Comparison of ENCODE assay signal across 9 cellular contexts in genomic region chr17:74780443-74781238, GRCh38. TPM values are rescaled to one million over a fixed set of nuclear protein-coding genes. Genes with fewer than 3 reads are reported as not detected.
DNase-seq lines count a peak whose midpoint lies in the region; ATAC-seq, FAIRE-seq and TF ChIP-seq lines count a peak whose summit lies in the region.
"Had no signal": no experiment of that assay in that cellular context is flagged by ENCODE, and none has a peak within 500 bp of the region (broad histone marks: within the 10 kb centered on the region; RNA-seq: fewer than 3 reads in every experiment).

No MANE protein-coding gene starts in this region.

- DNase-seq in activated naive CD4-positive, alpha-beta T cell treated with anti-CD3 and anti-CD28 coated beads for 36 hours, result peak; percentile 62
- no peak for DNase-seq in activated naive CD4-positive, alpha-beta T cell treated with anti-CD3 and anti-CD28 coated beads, Interleukin-2, amount 50 U/mL, for 16 hours
- DNase-seq in NCI-H524 treated with DMSO at 0.1 percent for 48 hours (lab: John Stamatoyannopoulos, UW) (peak; percentile 26), bronchial epithelial cell (ENCODE audit: low read depth) (no peak)
- DNase-seq in stimulated activated CD4-positive, alpha-beta T cell treated with anti-CD3 and anti-CD28 coated beads, Interleukin-4, amount 100 ng/mL, for 1 hour, result no peak

- no peaks in the 10 kb centered on the region for H3K9me3 Mint-ChIP-seq in activated naive CD4-positive, alpha-beta T cell treated with anti-CD3 and anti-CD28 coated beads for 36 hours
- H3K9me3 Mint-ChIP-seq in nephron, result no peaks in the 10 kb centered on the region

- peak overlapping the region; percentile 69 for H3K27ac Mint-ChIP-seq in activated naive CD4-positive, alpha-beta T cell treated with anti-CD3 and anti-CD28 coated beads for 36 hours
- H3K27ac Mint-ChIP-seq in nephron, result no peak overlapping the region

- H3K36me3 ChIP-seq in bronchial epithelial cell (ENCODE audit: control insufficient read depth, insufficient read depth, low read length), result peaks cover 9% of the 10 kb centered on the region

- no peaks in the 10 kb centered on the region for H3K27me3 ChIP-seq in bronchial epithelial cell (ENCODE audit: control insufficient read depth, insufficient read depth, low read length)

- TF ChIP-seq CTCF in bronchial epithelial cell (IDR thresholded peaks at IDR 0.05; ENCODE audit: insufficient read depth, low read length, severe bottlenecking) (peak; percentile 41), nephron (IDR thresholded peaks at IDR 0.05; ENCODE audit: unreplicated experiment in 3 of 3) (peak; percentile 37 to 58 (median 41))

- H3K4me3 Mint-ChIP-seq in activated naive CD4-positive, alpha-beta T cell treated with anti-CD3 and anti-CD28 coated beads for 36 hours, result no peak overlapping the region
- H3K4me3 Mint-ChIP-seq in nephron, result peak overlapping the region in 2 of 3 experiments; percentile 44 to 58

- intact Hi-C loops in activated naive CD4-positive, alpha-beta T cell treated with anti-CD3 and anti-CD28 coated beads for 36 hours (cut with micrococcal nuclease), result loop anchor here (1.0 to 10.0 kb wide), 3 partner anchors 32 to 404 kb away; partner anchors contain the start of genes NHERF1 and SUMO2

- peaks cover 9% of the 10 kb centered on the region for H3K36me3 Mint-ChIP-seq in activated naive CD4-positive, alpha-beta T cell treated with anti-CD3 and anti-CD28 coated beads for 36 hours (ENCODE audit: low read depth)
- H3K36me3 Mint-ChIP-seq in nephron (ENCODE audit: low read depth), result peaks cover 3% of the 10 kb centered on the region

- no peaks in the 10 kb centered on the region for H3K27me3 Mint-ChIP-seq in activated naive CD4-positive, alpha-beta T cell treated with anti-CD3 and anti-CD28 coated beads for 36 hours (ENCODE audit: low read depth)
- no peaks in the 10 kb centered on the region for H3K27me3 Mint-ChIP-seq in nephron (ENCODE audit: low read depth)

- peaks cover 70% of the 10 kb centered on the region for H3K4me1 Mint-ChIP-seq in activated naive CD4-positive, alpha-beta T cell treated with anti-CD3 and anti-CD28 coated beads for 36 hours (ENCODE audit: low read depth)
- peaks cover 16% of the 10 kb centered on the region for H3K4me1 Mint-ChIP-seq in nephron

- ATAC-seq in HG03045 (IDR thresholded peaks at IDR 0.05; ENCODE audit: unreplicated experiment), result no peak
- no peak for ATAC-seq in HG03159 (IDR thresholded peaks at IDR 0.05; ENCODE audit: unreplicated experiment)

- CTCF ChIA-PET in activated naive CD4-positive, alpha-beta T cell treated with anti-CD3 and anti-CD28 coated beads for 36 hours (lab: Charles Lee), result interaction anchor here (0.7 to 7.1 kb wide), 15 partner anchors 8 to 177 kb away, joined by 3 to 40 read pairs (median 4); partner anchors contain the start of gene RAB37

- no peak for FAIRE-seq in bronchial epithelial cell (lab: Jason Lieb, UNC)
- FAIRE-seq: colon had no signal

- no peak overlapping the region for H3K4me3 ChIP-seq in bronchial epithelial cell (ENCODE audit: low read depth, low read length)

RNA-seq across cellular contexts. Expression of gene NAT9, which starts 4.5 kb away (rescaled TPM):
- 10 to 100 TPM; 42.1 to 43.9 TPM for total RNA-seq in activated naive CD4-positive, alpha-beta T cell treated with anti-CD3 and anti-CD28 coated beads for 36 hours
- total RNA-seq in bronchial epithelial cell, result 35.8 and 64.5 TPM in 2 replicates

RNA-seq across cellular contexts. Expression of gene NHERF1, which starts 32.2 kb away (rescaled TPM):
- 10 to 100 TPM; 70.8 to 77.6 TPM for total RNA-seq in activated naive CD4-positive, alpha-beta T cell treated with anti-CD3 and anti-CD28 coated beads for 36 hours
- total RNA-seq in bronchial epithelial cell, result 35.3 and 55.8 TPM in 2 replicates

RNA-seq across cellular contexts. Expression of gene RAB37, which starts 43.6 kb away (rescaled TPM):
- 1 to 10 TPM; 2.1 to 2.3 TPM for total RNA-seq in activated naive CD4-positive, alpha-beta T cell treated with anti-CD3 and anti-CD28 coated beads for 36 hours
- under 0.01 and 0.38 TPM in 2 replicates for total RNA-seq in bronchial epithelial cell

Comparison
In these comparisons a context has a peak if more than half of its experiments do, and no peak if none do; other contexts are left out.
1. DNase-seq: peak in activated naive CD4-positive, alpha-beta T cell treated with anti-CD3 and anti-CD28 coated beads for 36 hours (single experiment) and NCI-H524 treated with DMSO at 0.1 percent for 48 hours (single experiment); none in activated naive CD4-positive, alpha-beta T cell treated with anti-CD3 and anti-CD28 coated beads, Interleukin-2, amount 50 U/mL, for 16 hours (single experiment), bronchial epithelial cell (single experiment) and stimulated activated CD4-positive, alpha-beta T cell treated with anti-CD3 and anti-CD28 coated beads, Interleukin-4, amount 100 ng/mL, for 1 hour (single experiment).